Comparison of ENCODE assay signal across 25 cellular contexts in genomic region chr15:34013746-34014145, GRCh38. TPM values are rescaled to one million over a fixed set of nuclear protein-coding genes. Genes with fewer than 3 reads are reported as not detected.
DNase-seq lines count a peak whose midpoint lies in the region; TF ChIP-seq lines count a peak whose summit lies in the region.
"Had no signal": no experiment of that assay in that cellular context is flagged by ENCODE, and none has a peak within 500 bp of the region (broad histone marks: within the 10 kb centered on the region; RNA-seq: fewer than 3 reads in every experiment).

No MANE protein-coding gene starts in this region.

- no peaks in the 10 kb centered on the region for H3K27me3 Mint-ChIP-seq in H9 (ENCODE audit: low read depth)
- H3K27me3 Mint-ChIP-seq: CD4-positive, alpha-beta memory T cell had no signal

- H3K79me1 ChIP-seq in mesenchymal stem cell (replicated peaks; ENCODE audit: low read length, poor library complexity, severe bottlenecking), result peaks cover 14% of the 10 kb centered on the region
- H3K79me1 ChIP-seq in neuronal stem cell (ENCODE audit: low read depth, low read length), result no peaks in the 10 kb centered on the region
- H3K79me1 ChIP-seq in H9 (ENCODE audit: insufficient read depth, low read depth, low read length, poor library complexity, severe bottlenecking), result no peaks in the 10 kb centered on the region

- H2BK15ac ChIP-seq in mesenchymal stem cell (ENCODE audit: low read depth, poor library complexity, severe bottlenecking) (no peak overlapping the region), neuronal stem cell (ENCODE audit: low read length) (no peak overlapping the region), H9 (ENCODE audit: low read depth, low read length) (no peak overlapping the region)

- H3K4me1 ChIP-seq in mesenchymal stem cell (ENCODE audit: control insufficient read depth, insufficient read depth, low read depth, low read length) (peaks cover 2% of the 10 kb centered on the region), neuronal stem cell (ENCODE audit: control insufficient read depth in 2 of 2, insufficient read depth in 1 of 2, low read depth in 1 of 2, low read length in 2 of 2) (peaks cover 0 to 5% of the 10 kb centered on the region in 2 donors), H9 (ENCODE audit: insufficient read depth, low read length) (peaks cover 2% of the 10 kb centered on the region; the same call in 1 of the 2 replicates)
- H3K4me1 ChIP-seq: A549; BE2C; BLaER1 treated with 17β-estradiol and CSF1 and Interleukin-3, amounts not matched to agents 10 nM and 100 nM; HAP-1 had no signal

- H3K14ac ChIP-seq in mesenchymal stem cell (ENCODE audit: low read length in 2 of 2), result no peak overlapping the region
- no peak overlapping the region for H3K14ac ChIP-seq in neuronal stem cell (ENCODE audit: low read length)
- no peak overlapping the region for H3K14ac ChIP-seq in H9 (ENCODE audit: insufficient read depth, low read length)

- H3K4me2 ChIP-seq in mesenchymal stem cell (ENCODE audit: low read length, poor library complexity, severe bottlenecking), result no peak overlapping the region
- H3K4me2 ChIP-seq in neuronal stem cell (ENCODE audit: insufficient read depth, low read length, poor library complexity, severe bottlenecking), result no peak overlapping the region
- no peak overlapping the region for H3K4me2 ChIP-seq in H9 (ENCODE audit: insufficient read depth, insufficient read length, low read length)
- H3K4me2 ChIP-seq: A549; BLaER1 treated with 17β-estradiol and CSF1 and Interleukin-3, amounts not matched to agents 10 nM and 100 nM; GM23338 had no signal

- peak; percentile 82 for DNase-seq in LHCN-M2 (ENCODE audit: low read depth)
- DNase-seq in mesenchymal stem cell, result no peak
- no peak for DNase-seq in neuronal stem cell (ENCODE audit: low spot score)
- DNase-seq in H9, result no peak
- no peak for DNase-seq in NCI-H446 treated with DMSO at 0.1 percent for 48 hours (lab: John Stamatoyannopoulos, UW)
- no peak for DNase-seq in HUDEP-2 (lab: John Stamatoyannopoulos, UW; ENCODE audit: unreplicated experiment in 76 of 76)
- no peak for DNase-seq in SKM-1 (lab: John Stamatoyannopoulos, UW; ENCODE audit: unreplicated experiment)
- DNase-seq: 8988T; ACHN; AML-193; BE2C; Calu3; CD4-positive, alpha-beta memory T cell; COR-L47; DMS53; DMS79 treated with DMSO at 0.1 percent for 48 hours; GF-D8; HFFc6 had no signal

- no peak overlapping the region for H2BK20ac ChIP-seq in H9 (ENCODE audit: low read depth, low read length, poor library complexity, severe bottlenecking)

- no peak overlapping the region for H2BK5ac ChIP-seq in mesenchymal stem cell (ENCODE audit: low read depth, low read length, poor library complexity, severe bottlenecking)
- no peak overlapping the region for H2BK5ac ChIP-seq in neuronal stem cell (ENCODE audit: low read length)
- no peak overlapping the region for H2BK5ac ChIP-seq in H9 (ENCODE audit: insufficient read length, low read length)

- H2AFZ ChIP-seq in mesenchymal stem cell (ENCODE audit: low read depth, low read length) (no peak overlapping the region), neuronal stem cell (ENCODE audit: low read length) (no peak overlapping the region), H9 (ENCODE audit: low read length) (no peak overlapping the region)
- H2AFZ ChIP-seq: GM23338 had no signal

- H3K36me3 Mint-ChIP-seq in H9 (ENCODE audit: insufficient read depth in 1 of 3, low read depth in 3 of 3), result peaks cover 7 to 16% (median 8%) of the 10 kb centered on the region in 3 experiments
- H3K36me3 Mint-ChIP-seq: CD4-positive, alpha-beta memory T cell had no signal

- H2BK12ac ChIP-seq in mesenchymal stem cell (ENCODE audit: low read length in 2 of 2), result no peak overlapping the region
- H2BK12ac ChIP-seq in neuronal stem cell (ENCODE audit: low read length), result no peak overlapping the region
- H2BK12ac ChIP-seq in H9 (ENCODE audit: insufficient read length, low read depth, low read length), result no peak overlapping the region

- no peaks in the 10 kb centered on the region for H3K9me3 ChIP-seq in mesenchymal stem cell (ENCODE audit: control insufficient read depth, low read length)
- no peaks in the 10 kb centered on the region for H3K9me3 ChIP-seq in neuronal stem cell (replicated peaks in 1 of 2; ENCODE audit: control insufficient read depth in 2 of 2, insufficient read depth in 1 of 2, low read depth in 1 of 2, low read length in 2 of 2)
- H3K9me3 ChIP-seq in H9 (ENCODE audit: control insufficient read depth, low read depth, low read length), result no peaks in the 10 kb centered on the region
- H3K9me3 ChIP-seq: A549, BE2C, HAP-1 had no signal

- TF ChIP-seq CTCF in H9 (conservative IDR thresholded peaks at IDR 0.05), result no peak

- no peak overlapping the region for H3K4me3 ChIP-seq in mesenchymal stem cell (ENCODE audit: insufficient read depth in 1 of 2, low read depth in 1 of 2, low read length in 2 of 2)
- no peak overlapping the region for H3K4me3 ChIP-seq in neuronal stem cell (ENCODE audit: low read length in 2 of 2)
- H3K4me3 ChIP-seq: A549; BLaER1 treated with 17β-estradiol and CSF1 and Interleukin-3, amounts not matched to agents 10 nM and 100 nM; GM23338; HAP-1 had no signal

- H3K9ac ChIP-seq in mesenchymal stem cell (ENCODE audit: low read length) (no peak overlapping the region), neuronal stem cell (ENCODE audit: low read depth, low read length, poor library complexity) (no peak overlapping the region), H9 (ENCODE audit: extremely low read depth, insufficient read length, low read length) (no peak overlapping the region)
- H3K9ac ChIP-seq: BLaER1 treated with 17β-estradiol and CSF1 and Interleukin-3, amounts not matched to agents 10 nM and 100 nM had no signal

- no peak overlapping the region for H4K91ac ChIP-seq in mesenchymal stem cell (ENCODE audit: low read length)
- H4K91ac ChIP-seq in neuronal stem cell (ENCODE audit: low read depth, low read length, poor library complexity), result no peak overlapping the region
- H4K91ac ChIP-seq in H9 (ENCODE audit: insufficient read length, low read depth, low read length), result no peak overlapping the region

- H3K4me1 Mint-ChIP-seq in H9, result peaks cover 17 to 19% of the 10 kb centered on the region in 2 experiments

- no peaks in the 10 kb centered on the region; a peak in 1 of 5 replicates for H3K9me3 Mint-ChIP-seq in H9
- H3K9me3 Mint-ChIP-seq: CD4-positive, alpha-beta memory T cell; GM23338; HFFc6 had no signal

- H3K23ac ChIP-seq in mesenchymal stem cell (ENCODE audit: low read length in 2 of 2) (no peak overlapping the region), neuronal stem cell (ENCODE audit: low read depth, low read length, poor library complexity) (no peak overlapping the region), H9 (ENCODE audit: insufficient read length, low read depth, low read length) (no peak overlapping the region)

- H3K56ac ChIP-seq in H9 (ENCODE audit: insufficient read length, low read depth, low read length), result no peak overlapping the region

- H3K27ac ChIP-seq in mesenchymal stem cell (ENCODE audit: low read length, poor library complexity, severe bottlenecking) (no peak overlapping the region), neuronal stem cell (replicated peaks; ENCODE audit: low read length) (no peak overlapping the region), H9 (ENCODE audit: insufficient read length, low read depth, low read length) (no peak overlapping the region)
- H3K27ac ChIP-seq: A549; BLaER1 treated with 17β-estradiol and CSF1 and Interleukin-3, amounts not matched to agents 10 nM and 100 nM had no signal

- WGBS in mesenchymal stem cell, result 95% methylated on average over 9 of the region's 9 CpGs
- WGBS in neuronal stem cell (ENCODE audit: extremely low coverage in 2 of 2, insufficient read length in 2 of 2, insufficient replicate concordance in 1 of 2), 2 donors, result no CpG with 5 or more reads among the region's 9 CpGs
- no CpG with 5 or more reads among the region's 9 CpGs for WGBS in H9 (ENCODE audit: extremely low coverage, insufficient read length, low lambda C conversion rate)

- H4K20me1 ChIP-seq in H9 (ENCODE audit: control insufficient read depth, insufficient read depth, insufficient read length), result no peaks in the 10 kb centered on the region
- H4K20me1 ChIP-seq: BLaER1 treated with 17β-estradiol and CSF1 and Interleukin-3, amounts not matched to agents 10 nM and 100 nM had no signal

- H4K5ac ChIP-seq in H9 (ENCODE audit: insufficient read length, low read depth, low read length), result no peak overlapping the region

- H3K4me3 Mint-ChIP-seq in H9, result no peak overlapping the region
- H3K4me3 Mint-ChIP-seq: CD4-positive, alpha-beta memory T cell; GM23338; HFFc6 had no signal

- H3K36me3 ChIP-seq in mesenchymal stem cell (ENCODE audit: control insufficient read depth in 1 of 2, insufficient read depth in 2 of 2, low read depth in 1 of 2, low read length in 2 of 2) (peaks cover 0 to 8% of the 10 kb centered on the region in 2 experiments), neuronal stem cell (replicated peaks in 1 of 2; ENCODE audit: control insufficient read depth in 2 of 2, insufficient read depth in 2 of 2, low read length in 2 of 2) (peaks cover 0 to 2% of the 10 kb centered on the region in 2 donors)
- H3K36me3 ChIP-seq: BE2C, HAP-1 had no signal

- no peak overlapping the region for H3T11ph ChIP-seq in H9 (ENCODE audit: low read length)

- peak overlapping the region; percentile 57 for H2AK5ac ChIP-seq in mesenchymal stem cell (ENCODE audit: low read length, severe bottlenecking)
- no peak overlapping the region for H2AK5ac ChIP-seq in neuronal stem cell (ENCODE audit: low read depth, low read length)
- H2AK5ac ChIP-seq in H9 (ENCODE audit: insufficient read length, low read length), result no peak overlapping the region

- H2BK120ac ChIP-seq in mesenchymal stem cell (ENCODE audit: low read depth, low read length), result no peak overlapping the region
- H2BK120ac ChIP-seq in neuronal stem cell (ENCODE audit: low read depth, low read length), result no peak overlapping the region
- H2BK120ac ChIP-seq in H9 (ENCODE audit: low read depth, low read length, poor library complexity, severe bottlenecking), result no peak overlapping the region

- H4K8ac ChIP-seq in mesenchymal stem cell (ENCODE audit: low read length) (no peak overlapping the region), neuronal stem cell (ENCODE audit: low read depth, low read length) (no peak overlapping the region), H9 (replicated peaks; ENCODE audit: insufficient read length, low read depth, low read length) (no peak overlapping the region)

- H3K27ac Mint-ChIP-seq in H9, result no peak overlapping the region
- H3K27ac Mint-ChIP-seq: CD4-positive, alpha-beta memory T cell; GM23338; HFFc6 had no signal

- H3K27me3 ChIP-seq in mesenchymal stem cell (ENCODE audit: control insufficient read depth in 1 of 2, insufficient read depth in 1 of 2, low read length in 2 of 2), result no peaks in the 10 kb centered on the region
- no peaks in the 10 kb centered on the region for H3K27me3 ChIP-seq in neuronal stem cell (ENCODE audit: control insufficient read depth in 3 of 3, insufficient read depth in 3 of 3, low read depth in 1 of 3, low read length in 3 of 3)
- no peaks in the 10 kb centered on the region for H3K27me3 ChIP-seq in H9 (ENCODE audit: insufficient read depth, low read length)
- H3K27me3 ChIP-seq: BE2C; BLaER1 treated with 17β-estradiol and CSF1 and Interleukin-3, amounts not matched to agents 10 nM and 100 nM had no signal

- no peaks in the 10 kb centered on the region for H3K23me2 ChIP-seq in H9 (ENCODE audit: insufficient read length, low read depth, low read length, poor library complexity, severe bottlenecking)

- H3K4ac ChIP-seq in mesenchymal stem cell (ENCODE audit: low read depth in 1 of 2, low read length in 2 of 2), result no peak overlapping the region
- H3K4ac ChIP-seq in neuronal stem cell (ENCODE audit: low read length), result no peak overlapping the region
- H3K4ac ChIP-seq in H9 (ENCODE audit: low read depth, low read length), result no peak overlapping the region

- H3K79me2 ChIP-seq in H9 (ENCODE audit: insufficient read depth, low read length), result no peaks in the 10 kb centered on the region

- H3K18ac ChIP-seq in mesenchymal stem cell (ENCODE audit: low read depth in 1 of 2, low read length in 2 of 2) (no peak overlapping the region), neuronal stem cell (ENCODE audit: low read length) (peak overlapping the region; percentile 18), H9 (ENCODE audit: insufficient read length, low read depth, low read length) (no peak overlapping the region)

RNA-seq across cellular contexts. Expression of gene AVEN, which starts 25.3 kb away (rescaled TPM):
- total RNA-seq in LHCN-M2 (2014; rRNA removed) (37.8 TPM in 2 replicates), H9 (2021) (16.1 and 18.3 TPM in 2 replicates)
- polyA plus RNA-seq in LHCN-M2 (2012), result 41.4 TPM
- 12.1 TPM for polyA plus RNA-seq in mesenchymal stem cell (2013, experiment 1 of 2)
- 12.1 TPM for polyA plus RNA-seq in mesenchymal stem cell (2013, experiment 2 of 2)
- polyA plus RNA-seq in neuronal stem cell (2013, experiment 1 of 2), result 7.1 TPM
- 6.9 TPM for polyA plus RNA-seq in neuronal stem cell (2013, experiment 2 of 2)

RNA-seq across cellular contexts. Expression of gene CHRM5, which starts 45.4 kb away (rescaled TPM):
- total RNA-seq in LHCN-M2 (2014; rRNA removed), result 0.06 TPM in 2 replicates
- 0.06 TPM for polyA plus RNA-seq in LHCN-M2 (2012)
- not detected for polyA plus RNA-seq in mesenchymal stem cell (2013, experiment 1 of 2)
- polyA plus RNA-seq in mesenchymal stem cell (2013, experiment 2 of 2), result 0.03 TPM
- polyA plus RNA-seq in neuronal stem cell (2013, experiment 1 of 2), result not detected
- polyA plus RNA-seq in neuronal stem cell (2013, experiment 2 of 2), result not detected
- total RNA-seq in H9 (2021), result not detected in 2 replicates
- total RNA-seq: Calu3; CD4-positive, alpha-beta memory T cell; Daoy; G401; GM23338; H4 had no signal
- polyA plus RNA-seq: A549, GM23338 had no signal
